Comparison of ENCODE assay signal across 10 cellular contexts in the genomic region with DNA sequence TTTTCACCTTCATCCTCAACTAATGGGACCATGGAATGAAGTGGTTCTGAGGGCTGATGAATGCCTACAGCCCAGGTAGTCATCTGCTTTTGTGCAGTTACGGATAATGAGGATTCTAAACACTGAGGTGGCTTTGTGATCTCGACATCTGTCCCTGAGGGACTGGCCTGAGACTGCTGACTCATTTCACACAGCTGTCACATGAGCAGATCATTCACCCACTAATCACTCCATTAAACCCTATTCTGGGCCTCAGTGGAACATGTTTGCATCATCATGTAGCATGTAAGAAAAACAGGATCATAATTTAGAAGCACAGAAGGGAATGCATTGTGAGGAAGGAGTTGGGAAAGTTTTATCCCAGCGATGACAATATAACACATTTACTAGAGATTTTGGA.
DNase-seq lines count a peak whose midpoint lies in the region; ATAC-seq and TF ChIP-seq lines count a peak whose summit lies in the region.
"Had no signal": no experiment of that assay in that cellular context is flagged by ENCODE, and none has a peak within 500 bp of the region (broad histone marks: within the 10 kb centered on the region; RNA-seq: fewer than 3 reads in every experiment).

No MANE protein-coding gene starts in this region.

- peak overlapping the region; percentile 60 for H3K27ac ChIP-seq in neural progenitor cell
- H3K27ac ChIP-seq in OCI-LY7 (ENCODE audit: low read depth, low read length, poor library complexity, severe bottlenecking), result no peak overlapping the region
- H3K27ac ChIP-seq: epithelial cell of prostate had no signal

- H3K9me3 ChIP-seq in neural progenitor cell (ENCODE audit: low read depth), result no peaks in the 10 kb centered on the region
- H3K9me3 ChIP-seq in OCI-LY7 (ENCODE audit: low read length), result no peaks in the 10 kb centered on the region

- no peaks in the 10 kb centered on the region for H3K9me3 Mint-ChIP-seq in neural progenitor cell

- H3K4me1 ChIP-seq in neural progenitor cell, result peaks cover 56% of the 10 kb centered on the region
- H3K4me1 ChIP-seq in OCI-LY7 (ENCODE audit: insufficient read depth, low read length, poor library complexity, severe bottlenecking), result no peaks in the 10 kb centered on the region

- H3K27me3 ChIP-seq in neural progenitor cell, result no peaks in the 10 kb centered on the region

- intact Hi-C loops in OCI-LY7 (cut with micrococcal nuclease; ENCODE audit: unreplicated experiment), result no loop called here

- no peak overlapping the region for H3K4me3 Mint-ChIP-seq in neural progenitor cell
- H3K4me3 Mint-ChIP-seq: activated naive CD8-positive, alpha-beta T cell treated with anti-CD3 and anti-CD28 coated beads for 36 hours had no signal

- no peak overlapping the region for H3K27ac Mint-ChIP-seq in neural progenitor cell
- H3K27ac Mint-ChIP-seq: activated naive CD8-positive, alpha-beta T cell treated with anti-CD3 and anti-CD28 coated beads for 36 hours had no signal

- no peaks in the 10 kb centered on the region for H3K79me2 ChIP-seq in neural progenitor cell (ENCODE audit: low read depth)
- H3K79me2 ChIP-seq in OCI-LY7 (ENCODE audit: insufficient read depth, low read depth, low read length), result no peaks in the 10 kb centered on the region

- H2AFZ ChIP-seq in neural progenitor cell (replicated peaks) (no peak overlapping the region), OCI-LY7 (ENCODE audit: low read length) (no peak overlapping the region)

- peaks cover 55% of the 10 kb centered on the region for H3F3A ChIP-seq in neural progenitor cell (ENCODE audit: low read depth)

- H3K4me2 ChIP-seq in neural progenitor cell (peak overlapping the region; percentile 31), OCI-LY7 (ENCODE audit: low read length) (no peak overlapping the region)

- POLR2A ChIA-PET in OCI-LY7 (lab: Charles Lee), result no interaction called here

- H3K4me1 Mint-ChIP-seq in neural progenitor cell, result peaks cover 28% of the 10 kb centered on the region
- H3K4me1 Mint-ChIP-seq: activated naive CD8-positive, alpha-beta T cell treated with anti-CD3 and anti-CD28 coated beads for 36 hours had no signal

- no peak overlapping the region for H3K9ac ChIP-seq in neural progenitor cell

- no peaks in the 10 kb centered on the region for H3K36me3 Mint-ChIP-seq in neural progenitor cell
- H3K36me3 Mint-ChIP-seq: activated naive CD8-positive, alpha-beta T cell treated with anti-CD3 and anti-CD28 coated beads for 36 hours had no signal

- CTCF ChIA-PET in OCI-LY7 (lab: Charles Lee; ENCODE audit: unreplicated experiment), result no interaction called here

- no peaks in the 10 kb centered on the region for H3K9me2 ChIP-seq in OCI-LY7 (ENCODE audit: insufficient read depth, low read length)

- no peak overlapping the region for H3K4me3 ChIP-seq in neural progenitor cell
- no peak overlapping the region for H3K4me3 ChIP-seq in OCI-LY7 (ENCODE audit: low read depth, low read length, poor library complexity, severe bottlenecking)

- peak; percentile 46 for DNase-seq in neural progenitor cell (ENCODE audit: low spot score)
- DNase-seq in HuH-7.5 (ENCODE audit: low spot score), result no peak
- DNase-seq in OCI-LY7 (ENCODE audit: low spot score), result no peak
- DNase-seq in GM19238 (ENCODE audit: insufficient read length, low spot score), result no peak
- DNase-seq: activated naive CD8-positive, alpha-beta T cell treated with anti-CD3 and anti-CD28 coated beads for 36 hours; left cardiac atrium had no signal

- H3K27me3 Mint-ChIP-seq in neural progenitor cell (ENCODE audit: insufficient read depth, low read depth), result no peaks in the 10 kb centered on the region
- H3K27me3 Mint-ChIP-seq: activated naive CD8-positive, alpha-beta T cell treated with anti-CD3 and anti-CD28 coated beads for 36 hours had no signal

- BruUV-seq in OCI-LY7 (replicated peaks; lab: Mats Ljungman, UMichigan), result no TSS peak

- H4K20me1 ChIP-seq in neural progenitor cell (ENCODE audit: low read depth) (no peaks in the 10 kb centered on the region), OCI-LY7 (ENCODE audit: insufficient read depth, low read length) (no peaks in the 10 kb centered on the region)

- H3K36me3 ChIP-seq in neural progenitor cell, result no peaks in the 10 kb centered on the region
- H3K36me3 ChIP-seq in OCI-LY7 (ENCODE audit: insufficient read depth, low read length), result no peaks in the 10 kb centered on the region

- ATAC-seq in GM19395 (IDR thresholded peaks at IDR 0.05; ENCODE audit: unreplicated experiment), result peak; percentile 91
- ATAC-seq in HG02763 (IDR thresholded peaks at IDR 0.05; ENCODE audit: unreplicated experiment), result peak; percentile 88
- peak; percentile 86 for ATAC-seq in HG03571 (IDR thresholded peaks at IDR 0.05; ENCODE audit: unreplicated experiment)
- ATAC-seq: left cardiac atrium had no signal

- TF ChIP-seq CTCF in neural progenitor cell (IDR thresholded peaks at IDR 0.05) (no peak), OCI-LY7 (conservative IDR thresholded peaks at IDR 0.05; ENCODE audit: low read length) (no peak)
